Comparison of ENCODE assay signal across 11 cellular contexts in genomic region chr10:28137907-28138880, GRCh38.
DNase-seq lines count a peak whose midpoint lies in the region; ATAC-seq, FAIRE-seq and TF ChIP-seq lines count a peak whose summit lies in the region.
"Had no signal": no experiment of that assay in that cellular context is flagged by ENCODE, and none has a peak within 500 bp of the region (broad histone marks: within the 10 kb centered on the region; RNA-seq: fewer than 3 reads in every experiment).

No MANE protein-coding gene starts in this region.

- H2AK9ac ChIP-seq in IMR-90 (replicated peaks; ENCODE audit: low read depth, low read length, poor library complexity): no peak overlapping the region

- H2BK20ac ChIP-seq in IMR-90 (ENCODE audit: low read depth, low read length): 0 out of 2 replicates have a peak overlapping the region, but pooled peaks have one; percentile 64

- no peak overlapping the region for H4K5ac ChIP-seq in IMR-90 (ENCODE audit: low read depth, low read length)

- H3K36me3 ChIP-seq in IMR-90 (ENCODE audit: control insufficient read depth, insufficient read depth, low read length): no peaks in the 10 kb centered on the region

- WGBS in IMR-90 (ENCODE audit: extremely low coverage in 2 of 2, insufficient read length in 1 of 2), 2 experiments: no CpG with 5 or more reads among the region's 1 CpG

- H3K79me1 ChIP-seq in IMR-90 (ENCODE audit: low read depth in 1 of 2, low read length in 2 of 2): no peaks in the 10 kb centered on the region

- H3K9ac ChIP-seq in IMR-90 (ENCODE audit: low read depth, low read length): no peak overlapping the region

- no peaks in the 10 kb centered on the region for H4K20me1 ChIP-seq in IMR-90 (ENCODE audit: insufficient read depth, low read length)

- no peak overlapping the region for H3K4me2 ChIP-seq in IMR-90 (ENCODE audit: low read depth, low read length)

- H4K8ac ChIP-seq in IMR-90 (ENCODE audit: low read depth in 2 of 2, low read length in 2 of 2): 0 out of 4 replicates have a peak overlapping the region, but pooled peaks of 1 of the 2 experiments have one; percentile 14

- TF ChIP-seq CTCF in D721Med (IDR thresholded peaks at IDR 0.05; ENCODE audit: insufficient read depth, missing control alignments) (no peak), IMR-90 (conservative IDR thresholded peaks at IDR 0.05; ENCODE audit: low read depth, low read length) (no peak)

- CTCF ChIA-PET in IMR-90 (lab: Yijun Ruan, JAX): no interaction called here

- H3K56ac ChIP-seq in IMR-90 (ENCODE audit: extremely low read depth, insufficient read depth, low read length): no peak overlapping the region

- H3K4ac ChIP-seq in IMR-90 (ENCODE audit: low read depth, low read length): no peak overlapping the region

- no peaks in the 10 kb centered on the region for H3K9me3 ChIP-seq in IMR-90 (ENCODE audit: control insufficient read depth, insufficient read depth, low read length)

- 0 out of 3 replicates have a peak overlapping the region, but pooled peaks have one; percentile 12 for H2BK15ac ChIP-seq in IMR-90 (ENCODE audit: low read depth, low read length)

- in situ Hi-C loops in IMR-90 (cut with MboI; ENCODE audit: low sequenced_read_pairs): no loop called here

- no peak overlapping the region for H3K18ac ChIP-seq in IMR-90 (ENCODE audit: low read depth, low read length)

- no peak overlapping the region for H3K14ac ChIP-seq in IMR-90 (replicated peaks; ENCODE audit: low read depth, low read length)

- no peak; the same call in none of the 2 replicates for ATAC-seq in IMR-90 (ENCODE audit: low read depth)
- ATAC-seq in HG02571 (IDR thresholded peaks at IDR 0.05; ENCODE audit: unreplicated experiment): no peak

- DNase-seq in D721Med (ENCODE audit: insufficient read length, low spot score) (no peak), IMR-90 (peak; percentile 59), dermis blood vessel endothelial cell (peak; percentile 49), renal cortical epithelial cell (ENCODE audit: low read depth) (peak; percentile 53), NCI-H510A (lab: John Stamatoyannopoulos, UW) (no peak), HT-29 (ENCODE audit: low spot score) (no peak), NCI-H2107 (lab: John Stamatoyannopoulos, UW) (no peak)
- DNase-seq: CD4-positive, CD25-positive, alpha-beta regulatory T cell; NCI-H1105; substantia nigra had no signal

- no peak overlapping the region for H3K4me3 ChIP-seq in IMR-90 (ENCODE audit: insufficient read depth, low read depth, low read length)

- H3K23ac ChIP-seq in IMR-90 (ENCODE audit: low read depth, low read length): no peak overlapping the region

- TF ChIP-seq RAD21 in IMR-90 (IDR thresholded peaks at IDR 0.05; ENCODE audit: low read length): no peak

- FAIRE-seq in D721Med (lab: Jason Lieb, UNC): peak; percentile 56

- peaks cover 2% of the 10 kb centered on the region; the same call in 1 of the 2 replicates for H3K9me1 ChIP-seq in IMR-90 (ENCODE audit: insufficient read depth, low read length)

- no peaks in the 10 kb centered on the region for H3K27me3 ChIP-seq in IMR-90 (ENCODE audit: control insufficient read depth, insufficient read depth, low read length)

- intact Hi-C loops in IMR-90 (cut with micrococcal nuclease): no loop called here

- no peak overlapping the region for H4K91ac ChIP-seq in IMR-90 (ENCODE audit: insufficient read depth, low read depth, low read length)

- POLR2A ChIA-PET in IMR-90 (lab: Charles Lee; ENCODE audit: unreplicated experiment): no interaction called here

- H2AFZ ChIP-seq in IMR-90 (replicated peaks; ENCODE audit: low read length, poor library complexity): no peak overlapping the region

- dilution Hi-C loops in IMR-90 (cut with HindIII; ENCODE audit: low sequenced_read_pairs, unreplicated experiment): no loop called here

- H3K27ac ChIP-seq in IMR-90 (ENCODE audit: insufficient read depth, low read length): no peak overlapping the region

- no peak for TF ChIP-seq POLR2A in IMR-90 (IDR thresholded peaks at IDR 0.05; ENCODE audit: low read depth, low read length)

- no peak overlapping the region for H2BK5ac ChIP-seq in IMR-90 (ENCODE audit: low read depth, low read length, poor library complexity, severe bottlenecking)

- no peak overlapping the region for H2BK120ac ChIP-seq in IMR-90 (ENCODE audit: low read depth, low read length)

- BruUV-seq in IMR-90 (replicated peaks; lab: Mats Ljungman, UMichigan): no TSS peak

- peaks cover 2% of the 10 kb centered on the region; the same call in 1 of the 2 replicates for H3K4me1 ChIP-seq in IMR-90 (ENCODE audit: control insufficient read depth, insufficient read depth, low read length)

- no peak overlapping the region for H2AK5ac ChIP-seq in IMR-90 (ENCODE audit: low read depth, low read length)

TF ChIP-seq in IMR-90, 13 proteins besides CTCF, POLR2A, EP300 and RAD21:
- TF ChIP-seq RCOR1 (IDR thresholded peaks at IDR 0.05; ENCODE audit: insufficient replicate concordance, low read length) (no peak), FOS (IDR thresholded peaks at IDR 0.05; ENCODE audit: low read depth, low read length) (peak; percentile 91), BHLHE40 (IDR thresholded peaks at IDR 0.05; ENCODE audit: low read depth, low read length) (peak; percentile 22; the same call in 1 of the 2 replicates)
TF ChIP-seq in IMR-90: peak in this region for 2.

Comparison
In these comparisons a context has a peak if more than half of its experiments do, and no peak if none do; other contexts are left out.
1. DNase-seq: peak in IMR-90 (single experiment), dermis blood vessel endothelial cell (single experiment) and renal cortical epithelial cell (single experiment); none in D721Med (single experiment), NCI-H510A (single experiment), HT-29 (single experiment) and NCI-H2107 (single experiment).